ENCODE assay signal across 8 cellular contexts in genomic region chr16:29811170-29811895, GRCh38. TPM values are rescaled to one million over a fixed set of nuclear protein-coding genes. Genes with fewer than 3 reads are reported as not detected.
A peak's percentile ranks its signal among the peaks of the same experiment; 100 is the strongest.
DNase-seq lines count a peak whose midpoint lies in the region; ATAC-seq and TF ChIP-seq lines count a peak whose summit lies in the region.

No MANE protein-coding gene starts in this region.

- peak; percentile 22 for ATAC-seq in HG02840 (IDR thresholded peaks at IDR 0.05; ENCODE audit: low FRiP score, unreplicated experiment)
- ATAC-seq in activated B cell treated with CpG ODN at 0.5 μM for 24 hours (ENCODE audit: low read depth): peak; percentile 22

- H3K27ac Mint-ChIP-seq in activated B cell treated with CpG ODN at 0.5 μM for 24 hours: peak overlapping the region; percentile 53

- no peaks in the 10 kb centered on the region for H3K9me3 Mint-ChIP-seq in activated B cell treated with CpG ODN at 0.5 μM for 24 hours

- intact Hi-C loops in activated B cell treated with CpG ODN at 0.5 μM for 24 hours (cut with micrococcal nuclease): loop anchor here (2.0 kb wide), 1 partner anchor 209 kb away; no protein-coding TSS in a partner anchor

- H3K27ac ChIP-seq in coronary artery: peak overlapping the region; percentile 95 to 98

- CTCF ChIA-PET in activated B cell treated with CpG ODN at 0.5 μM for 24 hours (lab: Charles Lee): no interaction called here

- TF ChIP-seq CTCF in activated B cell treated with CpG ODN at 0.5 μM for 24 hours (IDR thresholded peaks at IDR 0.05) (no peak), coronary artery (IDR thresholded peaks at IDR 0.05) (no peak)

- no peaks in the 10 kb centered on the region for H3K27me3 Mint-ChIP-seq in activated B cell treated with CpG ODN at 0.5 μM for 24 hours

- H3K36me3 Mint-ChIP-seq in activated B cell treated with CpG ODN at 0.5 μM for 24 hours (ENCODE audit: low read depth): peaks cover 26% of the 10 kb centered on the region

- peak overlapping the region; percentile 78 for H3K4me3 ChIP-seq in coronary artery

- POLR2A ChIA-PET in activated B cell treated with CpG ODN at 0.5 μM for 24 hours (lab: Charles Lee): interaction anchor here (1.2 to 1.4 kb wide), 3 partner anchors 10 to 162 kb away, joined by 4 to 7 read pairs (median 5); partner anchors contain the start of gene TAOK2

- H3K4me1 Mint-ChIP-seq in activated B cell treated with CpG ODN at 0.5 μM for 24 hours: peaks cover 57% of the 10 kb centered on the region

- peak; percentile 99 for DNase-seq in EL
- DNase-seq in NCI-H2227 (lab: John Stamatoyannopoulos, UW; ENCODE audit: unreplicated experiment): peak; percentile 95
- DNase-seq in activated B cell treated with CpG ODN at 0.5 μM for 24 hours: peak; percentile 50
- DNase-seq in coronary artery (ENCODE audit: low spot score): peak; percentile 99
- peak; percentile 92 for DNase-seq in kidney glomerular epithelial cell (lab: John Stamatoyannopoulos, UW)
- peak; percentile 44 to 84 for DNase-seq in stimulated activated CD4-positive, alpha-beta T cell treated with anti-CD3 and anti-CD28 coated beads, Interleukin-12 subunit alpha, Interleukin-12 subunit beta, amount 100 ng/mL, for 24 hours (ENCODE audit: low read depth in 2 of 2)
- no peak for DNase-seq in SKM-1 (lab: John Stamatoyannopoulos, UW; ENCODE audit: unreplicated experiment)

- H3K4me3 Mint-ChIP-seq in activated B cell treated with CpG ODN at 0.5 μM for 24 hours: peak overlapping the region; percentile 80

RNA-seq across cellular contexts. Expression of gene PRRT2, which starts 0.7 kb away (rescaled TPM):
- 0.11 and 0.54 TPM in 2 replicates for total RNA-seq in activated B cell treated with CpG ODN at 0.5 μM for 24 hours

RNA-seq across cellular contexts. Expression of gene PAGR1, which starts 4.6 kb away (rescaled TPM):
- 18.6 and 20.3 TPM in 2 replicates for total RNA-seq in activated B cell treated with CpG ODN at 0.5 μM for 24 hours

RNA-seq across cellular contexts. Expression of gene MAZ, which starts 5.0 kb away (rescaled TPM):
- total RNA-seq in activated B cell treated with CpG ODN at 0.5 μM for 24 hours: 172 and 187 TPM in 2 replicates

RNA-seq across cellular contexts. Expression of gene MVP, which starts 8.9 kb away (rescaled TPM):
- 177 and 179 TPM in 2 replicates for total RNA-seq in activated B cell treated with CpG ODN at 0.5 μM for 24 hours

RNA-seq across cellular contexts. Expression of gene KIF22, which starts 20.8 kb away (rescaled TPM):
- 33.1 and 40.1 TPM in 2 replicates for total RNA-seq in activated B cell treated with CpG ODN at 0.5 μM for 24 hours
